Comparison of ENCODE assay signal across 19 cellular contexts in the genomic region with DNA sequence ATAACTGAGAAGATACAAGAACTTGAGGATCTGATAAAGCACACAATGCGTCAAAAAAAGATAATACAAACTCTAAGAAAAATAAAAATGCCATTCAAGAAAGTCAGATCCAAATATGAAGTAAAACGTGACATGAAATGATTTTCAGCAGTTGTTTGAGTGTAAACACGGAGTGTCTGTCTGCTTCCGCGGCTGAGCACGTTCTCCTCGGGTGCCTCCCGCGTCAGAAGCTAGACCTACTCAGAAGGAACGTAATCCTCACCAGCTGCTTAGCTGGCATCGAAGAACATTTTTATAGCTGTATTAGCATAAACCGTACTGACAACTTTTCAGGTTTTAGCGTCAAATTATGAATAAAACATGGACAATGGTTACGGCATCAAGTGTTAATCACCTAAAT. TPM values are rescaled to one million over a fixed set of nuclear protein-coding genes. Genes with fewer than 3 reads are reported as not detected.
DNase-seq lines count a peak whose midpoint lies in the region; ATAC-seq, FAIRE-seq and TF ChIP-seq lines count a peak whose summit lies in the region.
"Had no signal": no experiment of that assay in that cellular context is flagged by ENCODE, and none has a peak within 500 bp of the region (broad histone marks: within the 10 kb centered on the region; RNA-seq: fewer than 3 reads in every experiment).

No MANE protein-coding gene starts in this region.

- H3K4me2 ChIP-seq in astrocyte (ENCODE audit: low read length): no peak overlapping the region
- H3K4me2 ChIP-seq: GM23338 had no signal

- peaks cover 4% of the 10 kb centered on the region for H3K9me3 Mint-ChIP-seq in astrocyte (ENCODE audit: unreplicated experiment)
- peaks cover 0 to 11% (median 4%) of the 10 kb centered on the region in 8 donors for H3K9me3 Mint-ChIP-seq in CD4-positive, alpha-beta memory T cell
- H3K9me3 Mint-ChIP-seq in type B pancreatic cell: no peaks in the 10 kb centered on the region

- H3K4me3 ChIP-seq in astrocyte (ENCODE audit: insufficient read depth, low read depth, low read length): no peak overlapping the region
- no peak overlapping the region for H3K4me3 ChIP-seq in CD4-positive, alpha-beta memory T cell (ENCODE audit: low read length in 2 of 2)
- H3K4me3 ChIP-seq: GM23338 had no signal

- DNase-seq in GM04503 (ENCODE audit: low read depth) (peak; percentile 12), astrocyte (ENCODE audit: low read depth) (no peak), occipital lobe (lab: John Stamatoyannopoulos, UW) (peak; percentile 19), SKM-1 (lab: John Stamatoyannopoulos, UW; ENCODE audit: unreplicated experiment) (no peak), left cardiac atrium (no peak), type B pancreatic cell (ENCODE audit: extremely low spot score, unreplicated experiment) (no peak)
- no peak for DNase-seq in CD4-positive, alpha-beta memory T cell
- DNase-seq: Caco-2, DMS53, NCI-H1105 treated with DMSO at 0.1 percent for 48 hours, NCI-H1694, PC-3, RPMI8226, SHP77 treated with DMSO at 0.1 percent for 48 hours, T-helper 1 cell had no signal

- H3K27ac Mint-ChIP-seq in astrocyte (ENCODE audit: unreplicated experiment) (no peak overlapping the region), type B pancreatic cell (no peak overlapping the region)
- no peak overlapping the region for H3K27ac Mint-ChIP-seq in CD4-positive, alpha-beta memory T cell
- H3K27ac Mint-ChIP-seq: B cell, GM23338 had no signal

- no peaks in the 10 kb centered on the region for H3K9me3 ChIP-seq in astrocyte (ENCODE audit: insufficient read depth, low read depth, low read length)
- H3K9me3 ChIP-seq in CD4-positive, alpha-beta memory T cell (ENCODE audit: control insufficient read depth in 1 of 2, low read length in 2 of 2): no peaks in the 10 kb centered on the region
- H3K9me3 ChIP-seq: Caco-2 had no signal

- no peak overlapping the region for H3K4me3 Mint-ChIP-seq in astrocyte (ENCODE audit: unreplicated experiment)
- no peak overlapping the region for H3K4me3 Mint-ChIP-seq in CD4-positive, alpha-beta memory T cell
- no peak overlapping the region for H3K4me3 Mint-ChIP-seq in type B pancreatic cell
- H3K4me3 Mint-ChIP-seq: B cell, GM23338 had no signal

- no peak for ATAC-seq in left cardiac atrium
- ATAC-seq: GM23338, HCT116, PC-3, SK-N-SH treated with all-trans-retinoic acid at 6 μM for 48 hours had no signal

- FAIRE-seq in astrocyte (lab: Jason Lieb, UNC): peak; percentile 9

- H3K36me3 Mint-ChIP-seq in astrocyte (ENCODE audit: low read depth, unreplicated experiment) (peaks cover 7% of the 10 kb centered on the region), type B pancreatic cell (no peaks in the 10 kb centered on the region)
- H3K36me3 Mint-ChIP-seq in CD4-positive, alpha-beta memory T cell: peaks cover 3 to 28% of the 10 kb centered on the region in 2 donors

- TF ChIP-seq CTCF in astrocyte (IDR thresholded peaks at IDR 0.05; ENCODE audit: insufficient read depth, low read depth, low read length) (no peak), type B pancreatic cell (conservative IDR thresholded peaks at IDR 0.05) (no peak)

- CTCF ChIA-PET in CD4-positive, alpha-beta memory T cell (lab: Charles Lee; ENCODE audit: partially characterized antibody): no interaction called here

- no peak overlapping the region for H3K27ac ChIP-seq in astrocyte (ENCODE audit: low read depth, low read length)
- H3K27ac ChIP-seq in CD4-positive, alpha-beta memory T cell (ENCODE audit: low read depth, low read length): no peak overlapping the region

- H2AFZ ChIP-seq in astrocyte (ENCODE audit: low read depth, low read length): no peak overlapping the region
- H2AFZ ChIP-seq: GM23338 had no signal

- H3K4me1 ChIP-seq in astrocyte (ENCODE audit: insufficient read depth, low read length): peaks cover under 1% of the 10 kb centered on the region
- H3K4me1 ChIP-seq in CD4-positive, alpha-beta memory T cell (ENCODE audit: insufficient read depth, low read length): no peaks in the 10 kb centered on the region
- H3K4me1 ChIP-seq: Caco-2 had no signal

- no peaks in the 10 kb centered on the region for H3K27me3 ChIP-seq in astrocyte (ENCODE audit: insufficient read depth, low read length)
- H3K27me3 ChIP-seq in CD4-positive, alpha-beta memory T cell (ENCODE audit: insufficient read depth, low read length): no peaks in the 10 kb centered on the region

- intact Hi-C loops in CD4-positive, alpha-beta memory T cell (cut with micrococcal nuclease): no loop called here
- intact Hi-C loops in left cardiac atrium (cut with DNase I): loop anchor here in 1 of 2 donors (5.0 kb wide), 1 partner anchor 37 kb away; no protein-coding TSS in a partner anchor

- peaks cover 2% of the 10 kb centered on the region for H3K4me1 Mint-ChIP-seq in astrocyte (ENCODE audit: low read depth, unreplicated experiment)
- peaks cover 0 to 3% (median under 1%) of the 10 kb centered on the region in 4 donors for H3K4me1 Mint-ChIP-seq in CD4-positive, alpha-beta memory T cell
- H3K4me1 Mint-ChIP-seq in type B pancreatic cell (ENCODE audit: unreplicated experiment): no peaks in the 10 kb centered on the region
- H3K4me1 Mint-ChIP-seq: B cell had no signal

- POLR2A ChIA-PET in CD4-positive, alpha-beta memory T cell (lab: Charles Lee; ENCODE audit: partially characterized antibody): no interaction called here

- H3K27me3 Mint-ChIP-seq in astrocyte (ENCODE audit: low read depth, unreplicated experiment) (no peaks in the 10 kb centered on the region), type B pancreatic cell (no peaks in the 10 kb centered on the region)
- H3K27me3 Mint-ChIP-seq in CD4-positive, alpha-beta memory T cell: no peaks in the 10 kb centered on the region
- H3K27me3 Mint-ChIP-seq: B cell had no signal

- H3K79me2 ChIP-seq in astrocyte (ENCODE audit: insufficient read depth, low read length): no peaks in the 10 kb centered on the region

- H4K20me1 ChIP-seq in astrocyte (ENCODE audit: insufficient read depth, low read length): no peaks in the 10 kb centered on the region

- H3K9ac ChIP-seq in astrocyte (ENCODE audit: low read length): no peak overlapping the region

- no peaks in the 10 kb centered on the region for H3K36me3 ChIP-seq in astrocyte (ENCODE audit: insufficient read depth, low read length)
- no peaks in the 10 kb centered on the region for H3K36me3 ChIP-seq in CD4-positive, alpha-beta memory T cell (ENCODE audit: insufficient read depth, low read length)

RNA-seq across cellular contexts. Expression of gene RCAN1, which starts 40.3 kb away (rescaled TPM):
- total RNA-seq in astrocyte: 164 and 197 TPM in 2 replicates
- 56.8 TPM for total RNA-seq in occipital lobe
- total RNA-seq in CD4-positive, alpha-beta memory T cell: 1 to 10 TPM; 4.7 to 6.3 TPM
- 10 to 100 TPM; 12.1 to 15.0 TPM for polyA plus RNA-seq in CD4-positive, alpha-beta memory T cell
- 10 to 100 TPM; 34.8 to 35.3 TPM for total RNA-seq in left cardiac atrium
- total RNA-seq in type B pancreatic cell (ENCODE audit: low replicate concordance): 13.4 and 16.5 TPM in 2 replicates

Comparison
In these comparisons a context has a peak if more than half of its experiments do, and no peak if none do; other contexts are left out.
1. DNase-seq: peak in GM04503 (single experiment) and occipital lobe (single experiment); none in astrocyte (single experiment), SKM-1 (single experiment), CD4-positive, alpha-beta memory T cell (0 of 5), left cardiac atrium (single experiment) and type B pancreatic cell (single experiment).